In the genomic region with DNA sequence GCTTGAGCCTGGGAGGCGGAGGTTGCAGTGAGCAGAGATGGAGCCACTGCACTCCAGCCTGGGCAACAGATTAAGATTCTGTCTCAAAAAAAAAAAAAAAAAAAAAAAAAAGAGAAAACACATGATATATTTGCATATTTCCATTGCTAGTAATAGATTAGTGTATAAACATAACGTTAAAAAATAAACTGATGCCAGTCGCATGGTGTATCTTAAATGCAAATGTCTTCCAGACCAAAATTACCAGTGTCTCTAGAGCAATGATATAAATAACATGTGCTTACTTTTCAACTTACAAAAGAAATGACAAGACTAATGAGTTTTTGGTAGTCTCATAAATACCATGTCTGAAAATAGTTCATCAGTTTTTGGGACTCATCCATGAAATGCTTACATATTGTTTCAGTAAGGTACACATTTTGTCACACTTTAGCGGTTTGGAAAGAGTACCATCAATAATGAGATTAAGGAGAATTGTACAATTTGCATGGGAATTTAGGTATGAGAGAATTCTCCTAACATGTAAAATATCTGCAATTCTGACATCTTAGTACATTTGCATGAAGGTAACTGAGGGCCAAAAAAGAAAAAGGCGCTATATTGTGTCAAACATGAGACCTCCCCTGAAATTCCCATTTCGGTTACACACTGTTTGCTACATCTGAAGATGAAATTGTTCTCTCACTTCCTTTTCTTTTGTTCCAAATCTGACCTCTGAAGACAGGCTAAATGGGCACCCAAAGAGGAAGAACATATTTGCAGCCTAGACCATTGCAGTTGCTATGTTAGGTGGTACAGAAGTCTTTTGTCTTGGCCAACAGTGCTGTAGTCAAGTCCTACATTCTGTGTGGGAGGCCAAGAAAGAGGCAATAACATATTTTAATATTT, we compare ENCODE assay signal across 13 cellular contexts.
DNase-seq lines count a peak whose midpoint lies in the region; ATAC-seq lines count a peak whose summit lies in the region.
"Had no signal": no experiment of that assay in that cellular context is flagged by ENCODE, and none has a peak within 500 bp of the region (broad histone marks: within the 10 kb centered on the region; RNA-seq: fewer than 3 reads in every experiment).

No MANE protein-coding gene starts in this region.

- H3K9me3 Mint-ChIP-seq in activated naive CD4-positive, alpha-beta T cell treated with anti-CD3 and anti-CD28 coated beads, Interleukin-2, amount 10 ng/mL, durations not matched to agents 7 days and 5 days, result peaks cover 5% of the 10 kb centered on the region

- peak; percentile 39 for ATAC-seq in GM18520 (IDR thresholded peaks at IDR 0.05; ENCODE audit: unreplicated experiment)
- peak; percentile 74 for ATAC-seq in GM21576 (IDR thresholded peaks at IDR 0.05; ENCODE audit: unreplicated experiment)
- peak; percentile 74 for ATAC-seq in HG03520 (IDR thresholded peaks at IDR 0.05; ENCODE audit: unreplicated experiment)

- no peaks in the 10 kb centered on the region for H3K36me3 Mint-ChIP-seq in activated naive CD4-positive, alpha-beta T cell treated with anti-CD3 and anti-CD28 coated beads, Interleukin-2, amount 10 ng/mL, durations not matched to agents 7 days and 5 days

- no peak overlapping the region for H3K27ac Mint-ChIP-seq in activated naive CD4-positive, alpha-beta T cell treated with anti-CD3 and anti-CD28 coated beads, Interleukin-2, amount 10 ng/mL, durations not matched to agents 7 days and 5 days
- H3K27ac Mint-ChIP-seq: stimulated activated naive CD8-positive, alpha-beta T cell treated with anti-CD3 and anti-CD28 coated beads, Interleukin-15, Interleukin-2, amounts not matched to agents 100 ng/mL and 50 ng/mL, for 24 hours had no signal

- H3K4me3 Mint-ChIP-seq in activated naive CD4-positive, alpha-beta T cell treated with anti-CD3 and anti-CD28 coated beads, Interleukin-2, amount 10 ng/mL, durations not matched to agents 7 days and 5 days, result no peak overlapping the region
- H3K4me3 Mint-ChIP-seq: stimulated activated naive CD8-positive, alpha-beta T cell treated with anti-CD3 and anti-CD28 coated beads, Interleukin-15, Interleukin-2, amounts not matched to agents 100 ng/mL and 50 ng/mL, for 24 hours had no signal

- peaks cover 16% of the 10 kb centered on the region for H3K27me3 Mint-ChIP-seq in activated naive CD4-positive, alpha-beta T cell treated with anti-CD3 and anti-CD28 coated beads, Interleukin-2, amount 10 ng/mL, durations not matched to agents 7 days and 5 days
- H3K27me3 Mint-ChIP-seq: stimulated activated naive CD8-positive, alpha-beta T cell treated with anti-CD3 and anti-CD28 coated beads, Interleukin-15, Interleukin-2, amounts not matched to agents 100 ng/mL and 50 ng/mL, for 24 hours had no signal

- H3K27ac ChIP-seq in substantia nigra (ENCODE audit: low read depth, low read length, poor library complexity, severe bottlenecking), result no peak overlapping the region
- H3K27ac ChIP-seq: sigmoid colon had no signal

- peak; percentile 64 for DNase-seq in medulla oblongata (ENCODE audit: extremely low spot score)
- DNase-seq in NCI-H526 (lab: John Stamatoyannopoulos, UW), result no peak
- no peak for DNase-seq in kidney glomerular epithelial cell (lab: John Stamatoyannopoulos, UW)
- DNase-seq in substantia nigra (lab: John Stamatoyannopoulos, UW), result no peak
- no peak for DNase-seq in activated naive CD4-positive, alpha-beta T cell treated with anti-CD3 and anti-CD28 coated beads, Interleukin-2, amount 10 ng/mL, durations not matched to agents 7 days and 5 days
- DNase-seq: activated effector memory CD4-positive, alpha-beta T cell treated with Interleukin-2 at 50 U/mL for 16 hours; islet precursor cell; NCI-H2029 treated with DMSO at 0.1 percent for 48 hours; sigmoid colon had no signal

- CTCF ChIA-PET in activated naive CD4-positive, alpha-beta T cell treated with anti-CD3 and anti-CD28 coated beads, Interleukin-2, amount 10 ng/mL, durations not matched to agents 7 days and 5 days (lab: Charles Lee), result no interaction called here

- no peaks in the 10 kb centered on the region for H3K4me1 Mint-ChIP-seq in activated naive CD4-positive, alpha-beta T cell treated with anti-CD3 and anti-CD28 coated beads, Interleukin-2, amount 10 ng/mL, durations not matched to agents 7 days and 5 days
